13 cellular contexts compared by ENCODE assay signal in genomic region chr4:5365071-5366008, GRCh38.
A peak's percentile ranks its signal among the peaks of the same experiment; 100 is the strongest.
DNase-seq lines count a peak whose midpoint lies in the region; ATAC-seq, FAIRE-seq and TF ChIP-seq lines count a peak whose summit lies in the region.
"Had no signal": no experiment of that assay in that cellular context is flagged by ENCODE, and none has a peak within 500 bp of the region (broad histone marks: within the 10 kb centered on the region; RNA-seq: fewer than 3 reads in every experiment).

No MANE protein-coding gene starts in this region.

- POLR2A ChIA-PET in BJ (lab: Charles Lee): no interaction called here
- POLR2A ChIA-PET in K562 (lab: Yijun Ruan, JAX): no interaction called here

- H3K4me2 ChIP-seq in K562 (ENCODE audit: insufficient read depth, low read length): no peak overlapping the region

- H3K4me1 Mint-ChIP-seq in activated T-cell treated with anti-CD3 and anti-CD28 coated beads, Interleukin-2, amount 50 U/mL, for 4 hours (ENCODE audit: low read depth): no peaks in the 10 kb centered on the region

- H3K4me1 ChIP-seq in HUES48 (ENCODE audit: control insufficient read depth, insufficient read depth, low read length): peaks cover 5% of the 10 kb centered on the region; the same call in 1 of the 2 replicates
- H3K4me1 ChIP-seq in K562 (replicated peaks in 1 of 2; ENCODE audit: control insufficient read depth in 2 of 2, insufficient read depth in 2 of 2, low read length in 2 of 2): no peaks in the 10 kb centered on the region
- H3K4me1 ChIP-seq in lung (ENCODE audit: control insufficient read depth in 2 of 2, insufficient read depth in 2 of 2, low read length in 2 of 2): no peaks in the 10 kb centered on the region
- H3K4me1 ChIP-seq in heart right ventricle: no peaks in the 10 kb centered on the region

- H3K4me3 Mint-ChIP-seq in activated T-cell treated with anti-CD3 and anti-CD28 coated beads, Interleukin-2, amount 50 U/mL, for 4 hours: no peak overlapping the region
- H3K4me3 Mint-ChIP-seq: activated naive CD8-positive, alpha-beta T cell had no signal

- no peaks in the 10 kb centered on the region for H3K27me3 ChIP-seq in BJ (ENCODE audit: control insufficient read depth, insufficient read depth, low read length)
- no peaks in the 10 kb centered on the region for H3K27me3 ChIP-seq in HUES48 (ENCODE audit: control insufficient read depth, insufficient read depth, low read length)
- no peaks in the 10 kb centered on the region for H3K27me3 ChIP-seq in K562 (ENCODE audit: control insufficient read depth in 2 of 2, insufficient read depth in 2 of 2, low read length in 2 of 2)
- no peaks in the 10 kb centered on the region for H3K27me3 ChIP-seq in lung (ENCODE audit: control insufficient read depth, insufficient read depth)
- no peaks in the 10 kb centered on the region for H3K27me3 ChIP-seq in heart right ventricle
- H3K27me3 ChIP-seq: vagina had no signal

- no peaks in the 10 kb centered on the region for H3K36me3 Mint-ChIP-seq in activated T-cell treated with anti-CD3 and anti-CD28 coated beads, Interleukin-2, amount 50 U/mL, for 4 hours (ENCODE audit: insufficient read depth)
- H3K36me3 Mint-ChIP-seq: activated naive CD8-positive, alpha-beta T cell had no signal

- TF ChIP-seq CTCF in BJ (IDR thresholded peaks at IDR 0.05; ENCODE audit: insufficient read depth, low read depth, low read length) (no peak), K562 (IDR thresholded peaks at IDR 0.05 in 2 of 3, conservative IDR thresholded peaks at IDR 0.05 in 1 of 3; ENCODE audit: insufficient read depth in 2 of 3, low read depth in 1 of 3, low read length in 3 of 3) (no peak), lung (IDR thresholded peaks at IDR 0.05; ENCODE audit: control extremely low read depth, extremely low read depth) (no peak), heart right ventricle (IDR thresholded peaks at IDR 0.05) (no peak)

- no TSS peak for BruUV-seq in K562 (replicated peaks; lab: Mats Ljungman, UMichigan)

- H3K4me3 ChIP-seq in BJ (ENCODE audit: low read depth, low read length): no peak overlapping the region
- no peak overlapping the region for H3K4me3 ChIP-seq in HUES48 (ENCODE audit: low read depth, low read length)
- H3K4me3 ChIP-seq in K562: no peak overlapping the region
- H3K4me3 ChIP-seq in lung: no peak overlapping the region
- no peak overlapping the region for H3K4me3 ChIP-seq in heart right ventricle
- H3K4me3 ChIP-seq: skin epidermis, vagina had no signal

- H3K9me1 ChIP-seq in K562 (ENCODE audit: control insufficient read depth, insufficient read depth, low read length): no peaks in the 10 kb centered on the region

- H3K79me2 ChIP-seq in K562 (ENCODE audit: control insufficient read depth, insufficient read depth, low read length): no peaks in the 10 kb centered on the region

- DNase-seq in BJ (ENCODE audit: low read depth): peak; percentile 96
- DNase-seq in K562 (ENCODE audit: extremely low read depth in 1 of 4, low spot score in 3 of 4): no peak
- peak; percentile 36 for DNase-seq in lung (ENCODE audit: low spot score)
- no peak for DNase-seq in heart right ventricle
- DNase-seq in NOMO-1 treated with dmso at 0.1 percent for 144 hours (lab: John Stamatoyannopoulos, UW; ENCODE audit: unreplicated experiment): no peak
- no peak for DNase-seq in activated T-cell treated with anti-CD3 and anti-CD28 coated beads, Interleukin-2, amount 50 U/mL, for 4 hours
- DNase-seq: Karpas-422 had no signal

- TF ChIP-seq RAD21 in K562 (CRISPR knock-in tag; conservative IDR thresholded peaks at IDR 0.05 in 1 of 2, IDR thresholded peaks at IDR 0.05 in 1 of 2): no peak

- H3K9me3 ChIP-seq in HUES48 (ENCODE audit: control insufficient read depth, insufficient read depth, low read length) (no peaks in the 10 kb centered on the region), K562 (replicated peaks; ENCODE audit: control insufficient read depth, insufficient read depth, low read depth, low read length) (no peaks in the 10 kb centered on the region), lung (ENCODE audit: control insufficient read depth in 2 of 2, insufficient read depth in 1 of 2, low read length in 1 of 2) (no peaks in the 10 kb centered on the region), heart right ventricle (no peaks in the 10 kb centered on the region)
- H3K9me3 ChIP-seq: vagina had no signal

- FAIRE-seq in K562 (lab: Jason Lieb, UNC): no peak
- FAIRE-seq: H1 had no signal

- TF ChIP-seq POLR2A in K562 (conservative IDR thresholded peaks at IDR 0.05): no peak

- H3K27ac ChIP-seq in HUES48 (ENCODE audit: low read depth, low read length) (peak overlapping the region; percentile 87), K562 (ENCODE audit: extremely low read depth, low read depth, low read length) (no peak overlapping the region), lung (ENCODE audit: low read depth in 1 of 2, low read length in 1 of 2) (no peak overlapping the region), heart right ventricle (no peak overlapping the region)
- H3K27ac ChIP-seq: vagina had no signal

- in situ Hi-C loops in K562 (cut with MboI): no loop called here

- CTCF ChIA-PET in BJ (lab: Yijun Ruan, JAX): no interaction called here
- CTCF ChIA-PET in K562 (lab: Yijun Ruan, JAX; ENCODE audit: low intra/inter-chr PET ratio): no interaction called here

- intact Hi-C loops in K562 (cut with micrococcal nuclease) (no loop called here), heart right ventricle (cut with DNase I) (no loop called here)

- H3K36me3 ChIP-seq in BJ (ENCODE audit: control insufficient read depth, insufficient read depth, low read length) (no peaks in the 10 kb centered on the region), HUES48 (ENCODE audit: control insufficient read depth, insufficient read depth, low read length) (no peaks in the 10 kb centered on the region), K562 (ENCODE audit: control insufficient read depth, insufficient read depth, low read length) (no peaks in the 10 kb centered on the region), lung (ENCODE audit: control insufficient read depth in 2 of 2, insufficient read depth in 2 of 2, low read length in 2 of 2) (no peaks in the 10 kb centered on the region), heart right ventricle (no peaks in the 10 kb centered on the region)
- H3K36me3 ChIP-seq: vagina had no signal

- no peaks in the 10 kb centered on the region for H3K27me3 Mint-ChIP-seq in activated T-cell treated with anti-CD3 and anti-CD28 coated beads, Interleukin-2, amount 50 U/mL, for 4 hours (ENCODE audit: low read depth)
- H3K27me3 Mint-ChIP-seq: activated naive CD8-positive, alpha-beta T cell had no signal

- WGBS in K562 (ENCODE audit: insufficient coverage, low coverage, missing lambda C conversion rate): 2% methylated on average over 12 of the region's 12 CpGs
- 54 to 72% methylated on average over 12 of the region's 12 CpGs for WGBS in lung, 2 donors
- 56 to 60% methylated on average over 12 of the region's 12 CpGs for WGBS in heart right ventricle, 2 donors

- H3K9me3 Mint-ChIP-seq in activated T-cell treated with anti-CD3 and anti-CD28 coated beads, Interleukin-2, amount 50 U/mL, for 4 hours: peaks cover 5% of the 10 kb centered on the region

- no peak overlapping the region for H3K9ac ChIP-seq in HUES48 (ENCODE audit: low read depth, low read length)
- H3K9ac ChIP-seq in K562 (ENCODE audit: insufficient read depth in 1 of 2, low read depth in 2 of 2, low read length in 2 of 2): no peak overlapping the region

- no peak for TF ChIP-seq EP300 in K562 (IDR thresholded peaks at IDR 0.05; ENCODE audit: low read length)

- no peaks in the 10 kb centered on the region for H4K20me1 ChIP-seq in K562 (replicated peaks; ENCODE audit: control insufficient read depth, insufficient read depth, low read length)

- ATAC-seq in K562 (no peak), lung (ENCODE audit: insufficient read depth, low FRiP score) (no peak), heart right ventricle (no peak), HG03457 (IDR thresholded peaks at IDR 0.05; ENCODE audit: unreplicated experiment) (no peak)
- ATAC-seq in activated T-cell treated with anti-CD3 and anti-CD28 coated beads, Interleukin-2, amount 50 U/mL, for 4 hours: no peak

- no peak overlapping the region for H2AFZ ChIP-seq in K562 (ENCODE audit: low read depth, low read length)

TF ChIP-seq in K562, 482 proteins besides CTCF, POLR2A, EP300 and RAD21:
- TF ChIP-seq MEIS2 (IDR thresholded peaks at IDR 0.05; ENCODE audit: partially characterized antibody) (no peak), PRMT5 (CRISPR knock-in tag; IDR thresholded peaks at IDR 0.05) (no peak), POLR3A (IDR thresholded peaks at IDR 0.05; ENCODE audit: borderline replicate concordance, extremely low read depth, insufficient read depth, insufficient read length) (no peak), ZNF764 (CRISPR knock-in tag; IDR thresholded peaks at IDR 0.05; ENCODE audit: low read depth) (no peak), NRF1 (conservative IDR thresholded peaks at IDR 0.05 in 1 of 2, IDR thresholded peaks at IDR 0.05 in 1 of 2) (peak; percentile 28 to 33; a peak in 1 of 4 replicates)
- TF ChIP-seq, protein P1, sequence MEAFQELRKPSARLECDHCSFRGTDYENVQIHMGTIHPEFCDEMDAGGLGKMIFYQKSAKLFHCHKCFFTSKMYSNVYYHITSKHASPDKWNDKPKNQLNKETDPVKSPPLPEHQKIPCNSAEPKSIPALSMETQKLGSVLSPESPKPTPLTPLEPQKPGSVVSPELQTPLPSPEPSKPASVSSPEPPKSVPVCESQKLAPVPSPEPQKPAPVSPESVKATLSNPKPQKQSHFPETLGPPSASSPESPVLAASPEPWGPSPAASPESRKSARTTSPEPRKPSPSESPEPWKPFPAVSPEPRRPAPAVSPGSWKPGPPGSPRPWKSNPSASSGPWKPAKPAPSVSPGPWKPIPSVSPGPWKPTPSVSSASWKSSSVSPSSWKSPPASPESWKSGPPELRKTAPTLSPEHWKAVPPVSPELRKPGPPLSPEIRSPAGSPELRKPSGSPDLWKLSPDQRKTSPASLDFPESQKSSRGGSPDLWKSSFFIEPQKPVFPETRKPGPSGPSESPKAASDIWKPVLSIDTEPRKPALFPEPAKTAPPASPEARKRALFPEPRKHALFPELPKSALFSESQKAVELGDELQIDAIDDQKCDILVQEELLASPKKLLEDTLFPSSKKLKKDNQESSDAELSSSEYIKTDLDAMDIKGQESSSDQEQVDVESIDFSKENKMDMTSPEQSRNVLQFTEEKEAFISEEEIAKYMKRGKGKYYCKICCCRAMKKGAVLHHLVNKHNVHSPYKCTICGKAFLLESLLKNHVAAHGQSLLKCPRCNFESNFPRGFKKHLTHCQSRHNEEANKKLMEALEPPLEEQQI (IDR thresholded peaks at IDR 0.05): no peak

Comparison
In these comparisons a context has a peak if more than half of its experiments do, and no peak if none do; other contexts are left out.
1. DNase-seq: peak in BJ (single experiment) and lung (single experiment); none in K562 (0 of 4), heart right ventricle (0 of 2), NOMO-1 treated with dmso at 0.1 percent for 144 hours (single experiment) and activated T-cell treated with anti-CD3 and anti-CD28 coated beads, Interleukin-2, amount 50 U/mL, for 4 hours (single experiment).